In the genomic region with DNA sequence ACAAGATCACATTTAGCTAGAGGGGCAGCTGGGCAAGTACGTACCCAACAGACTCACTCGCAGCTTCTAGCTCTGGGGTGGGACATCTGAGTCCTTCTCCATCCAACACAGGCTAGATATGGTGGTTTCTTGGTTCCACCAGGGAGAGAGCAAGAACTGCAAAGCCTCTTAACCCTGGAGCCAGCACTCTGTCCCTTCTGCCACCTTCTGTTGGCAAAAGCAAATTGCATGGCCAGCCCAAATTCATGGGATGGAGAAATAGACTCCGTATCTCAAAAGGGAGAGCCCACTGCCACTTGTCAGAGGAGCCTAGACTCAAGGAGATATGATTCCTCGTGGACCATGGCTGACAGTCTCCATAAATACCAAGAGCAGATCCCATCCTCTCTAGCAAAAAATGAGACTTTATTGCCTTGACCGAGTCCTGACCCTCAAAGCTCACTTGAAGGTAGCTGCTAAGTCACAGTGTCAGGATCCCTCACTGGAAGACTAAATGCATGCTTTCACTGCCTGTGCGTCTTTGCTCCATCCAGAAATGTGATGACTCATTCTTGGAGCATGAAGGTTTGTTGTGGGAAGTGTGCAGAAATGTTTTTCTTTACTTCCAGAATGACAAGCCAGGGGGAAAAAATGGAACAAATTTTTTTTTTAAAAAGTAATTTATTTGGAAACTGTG, we compare ENCODE assay signal across 8 cellular contexts. TPM values are rescaled to one million over a fixed set of nuclear protein-coding genes. Genes with fewer than 3 reads are reported as not detected.
DNase-seq lines count a peak whose midpoint lies in the region; ATAC-seq, FAIRE-seq and TF ChIP-seq lines count a peak whose summit lies in the region.

No MANE protein-coding gene starts in this region.

- H3K4me1 ChIP-seq in Karpas-422 (ENCODE audit: low read length) (no peaks in the 10 kb centered on the region), K562 (replicated peaks in 1 of 2; ENCODE audit: control insufficient read depth in 2 of 2, insufficient read depth in 2 of 2, low read length in 2 of 2) (peaks cover 0 to 2% of the 10 kb centered on the region in 2 experiments; a peak in 1 of 5 replicates), mesenchymal stem cell (ENCODE audit: control insufficient read depth, insufficient read depth, low read depth, low read length) (peaks cover 7% of the 10 kb centered on the region)

- H3K27ac ChIP-seq in Karpas-422 (ENCODE audit: low read length) (no peak overlapping the region), K562 (ENCODE audit: extremely low read depth, low read depth, low read length) (no peak overlapping the region), mesenchymal stem cell (ENCODE audit: low read length, poor library complexity, severe bottlenecking) (no peak overlapping the region)

- H2BK15ac ChIP-seq in mesenchymal stem cell (ENCODE audit: low read depth, poor library complexity, severe bottlenecking): no peak overlapping the region

- no peak overlapping the region for H3K4ac ChIP-seq in mesenchymal stem cell (ENCODE audit: low read depth in 1 of 2, low read length in 2 of 2)

- CTCF ChIA-PET in K562 (lab: Yijun Ruan, JAX; ENCODE audit: low intra/inter-chr PET ratio): interaction anchor here (0.6 to 1.3 kb wide), 2 partner anchors 204 to 219 kb away, joined by 3 to 4 read pairs; no protein-coding TSS in a partner anchor

- DNase-seq in DMS53 treated with DMSO at 0.1 percent for 48 hours (lab: John Stamatoyannopoulos, UW; ENCODE audit: unreplicated experiment) (peak; percentile 1), Karpas-422 (peak; percentile 69), K562 (ENCODE audit: extremely low read depth in 1 of 4, low spot score in 3 of 4) (peak in 3 of 4 experiments; percentile 22 to 61 (median 40)), mesenchymal stem cell (peak; percentile 79), retina (no peak), NCI-H2196 (lab: John Stamatoyannopoulos, UW; ENCODE audit: unreplicated experiment) (no peak), mesenteric fat pad (ENCODE audit: low spot score) (no peak)

- TF ChIP-seq CTCF in K562 (IDR thresholded peaks at IDR 0.05 in 2 of 3, conservative IDR thresholded peaks at IDR 0.05 in 1 of 3; ENCODE audit: insufficient read depth in 2 of 3, low read depth in 1 of 3, low read length in 3 of 3): peak; percentile 61 to 83 (median 75)

- H3K18ac ChIP-seq in mesenchymal stem cell (ENCODE audit: low read depth in 1 of 2, low read length in 2 of 2): no peak overlapping the region

- 11% methylated on average over 6 of the region's 6 CpGs for WGBS in K562 (ENCODE audit: insufficient coverage, low coverage, missing lambda C conversion rate)
- 36% methylated on average over 6 of the region's 6 CpGs for WGBS in mesenchymal stem cell

- FAIRE-seq in K562 (lab: Jason Lieb, UNC): peak; percentile 74

- no peak overlapping the region for H3K14ac ChIP-seq in mesenchymal stem cell (ENCODE audit: low read length in 2 of 2)

- peak; percentile 92 for ATAC-seq in K562
- no peak for ATAC-seq in GM18505 (IDR thresholded peaks at IDR 0.05; ENCODE audit: unreplicated experiment)

- peak; percentile 63 to 84 for TF ChIP-seq RAD21 in K562 (CRISPR knock-in tag; conservative IDR thresholded peaks at IDR 0.05 in 1 of 2, IDR thresholded peaks at IDR 0.05 in 1 of 2)

- TF ChIP-seq POLR2A in K562 (conservative IDR thresholded peaks at IDR 0.05): no peak
- no peak for TF ChIP-seq POLR2A in GM18505 (IDR thresholded peaks at IDR 0.05; ENCODE audit: borderline replicate concordance, extremely low read depth, insufficient read depth, insufficient read length)

- in situ Hi-C loops in K562 (cut with MboI): loop anchor here (25.0 kb wide), 1 partner anchor 1067 kb away; no protein-coding TSS in a partner anchor

- H2BK120ac ChIP-seq in mesenchymal stem cell (ENCODE audit: low read depth, low read length): no peak overlapping the region

- H3K79me2 ChIP-seq in Karpas-422 (ENCODE audit: low read length): no peaks in the 10 kb centered on the region
- no peaks in the 10 kb centered on the region for H3K79me2 ChIP-seq in K562 (ENCODE audit: control insufficient read depth, insufficient read depth, low read length)

- no peak overlapping the region for H2BK12ac ChIP-seq in mesenchymal stem cell (ENCODE audit: low read length in 2 of 2)

- H2BK5ac ChIP-seq in mesenchymal stem cell (ENCODE audit: low read depth, low read length, poor library complexity, severe bottlenecking): no peak overlapping the region

- H3K4me2 ChIP-seq in Karpas-422 (ENCODE audit: low read depth, low read length, poor library complexity, severe bottlenecking) (no peak overlapping the region), K562 (ENCODE audit: insufficient read depth, low read length) (peak overlapping the region; percentile 44; the same call in 1 of the 2 replicates), mesenchymal stem cell (ENCODE audit: low read length, poor library complexity, severe bottlenecking) (no peak overlapping the region)

- no peaks in the 10 kb centered on the region for H3K9me2 ChIP-seq in Karpas-422 (replicated peaks; ENCODE audit: insufficient read depth, low read length)

- H3K79me1 ChIP-seq in mesenchymal stem cell (replicated peaks; ENCODE audit: low read length, poor library complexity, severe bottlenecking): no peaks in the 10 kb centered on the region

- H3K9ac ChIP-seq in Karpas-422 (ENCODE audit: low read length) (no peak overlapping the region), K562 (ENCODE audit: insufficient read depth in 1 of 2, low read depth in 2 of 2, low read length in 2 of 2) (no peak overlapping the region), mesenchymal stem cell (ENCODE audit: low read length) (no peak overlapping the region)

- H3K27me3 ChIP-seq in Karpas-422 (ENCODE audit: low read length): no peaks in the 10 kb centered on the region
- H3K27me3 ChIP-seq in K562 (ENCODE audit: control insufficient read depth in 2 of 2, insufficient read depth in 2 of 2, low read length in 2 of 2): peaks cover 3 to 5% of the 10 kb centered on the region in 2 experiments; a peak in 3 of 5 replicates
- H3K27me3 ChIP-seq in mesenchymal stem cell (ENCODE audit: control insufficient read depth in 1 of 2, insufficient read depth in 1 of 2, low read length in 2 of 2): peaks cover 0 to 3% of the 10 kb centered on the region in 2 experiments

- no peak overlapping the region for H4K91ac ChIP-seq in mesenchymal stem cell (ENCODE audit: low read length)

- H2AK5ac ChIP-seq in mesenchymal stem cell (ENCODE audit: low read length, severe bottlenecking): peak overlapping the region; percentile 14

- H3K4me3 ChIP-seq in Karpas-422 (ENCODE audit: low read length) (no peak overlapping the region), K562 (no peak overlapping the region), mesenchymal stem cell (ENCODE audit: insufficient read depth in 1 of 2, low read depth in 1 of 2, low read length in 2 of 2) (no peak overlapping the region)

- no peaks in the 10 kb centered on the region for H3K9me1 ChIP-seq in K562 (ENCODE audit: control insufficient read depth, insufficient read depth, low read length)

- POLR2A ChIA-PET in K562 (lab: Yijun Ruan, JAX): interaction anchor here (0.6 to 1.0 kb wide), 3 partner anchors 9 to 61 kb away, joined by 3 read pairs; no protein-coding TSS in a partner anchor

- H3K9me3 ChIP-seq in Karpas-422 (ENCODE audit: low read length) (no peaks in the 10 kb centered on the region), K562 (replicated peaks; ENCODE audit: control insufficient read depth, insufficient read depth, low read depth, low read length) (no peaks in the 10 kb centered on the region; the same call in none of the 2 replicates), mesenchymal stem cell (ENCODE audit: control insufficient read depth, low read length) (peaks cover 9% of the 10 kb centered on the region)

- H3K23ac ChIP-seq in mesenchymal stem cell (ENCODE audit: low read length in 2 of 2): no peak overlapping the region

- H3K36me3 ChIP-seq in Karpas-422 (ENCODE audit: insufficient read depth, low read length) (no peaks in the 10 kb centered on the region), K562 (ENCODE audit: control insufficient read depth, insufficient read depth, low read length) (no peaks in the 10 kb centered on the region), mesenchymal stem cell (ENCODE audit: control insufficient read depth in 1 of 2, insufficient read depth in 2 of 2, low read depth in 1 of 2, low read length in 2 of 2) (no peaks in the 10 kb centered on the region)

- H2AFZ ChIP-seq in Karpas-422 (ENCODE audit: low read length): no peak overlapping the region
- H2AFZ ChIP-seq in K562 (ENCODE audit: low read depth, low read length): peak overlapping the region; percentile 63
- no peak overlapping the region for H2AFZ ChIP-seq in mesenchymal stem cell (ENCODE audit: low read depth, low read length)

- no peak overlapping the region for H4K8ac ChIP-seq in mesenchymal stem cell (ENCODE audit: low read length)

- BruUV-seq in K562 (replicated peaks; lab: Mats Ljungman, UMichigan): no TSS peak

- TF ChIP-seq EP300 in K562 (IDR thresholded peaks at IDR 0.05; ENCODE audit: low read length): no peak

- intact Hi-C loops in K562 (cut with micrococcal nuclease): loop anchor here (1.0 to 5.0 kb wide), 3 partner anchors 25 to 222 kb away; no protein-coding TSS in a partner anchor

- H4K20me1 ChIP-seq in Karpas-422 (ENCODE audit: insufficient read depth, low read depth, low read length): no peaks in the 10 kb centered on the region
- no peaks in the 10 kb centered on the region for H4K20me1 ChIP-seq in K562 (replicated peaks; ENCODE audit: control insufficient read depth, insufficient read depth, low read length)

RNA-seq across cellular contexts. Expression of a gene that starts 28.8 kb away (rescaled TPM):
- not detected in 2 replicates for total RNA-seq in Karpas-422 (2014; rRNA removed; shearing (Covaris generic); ENCODE audit: low replicate concordance)
- total RNA-seq in K562 (2011; cell fraction: chromatin; rRNA removed; ENCODE audit: low replicate concordance): 55.8 and 56.6 TPM in 2 replicates
- total RNA-seq in K562 (2011; cell fraction: nucleolus; rRNA removed): 56.9 and 60.5 TPM in 2 replicates
- total RNA-seq in K562 (2011; cell fraction: nucleoplasm; rRNA removed): 36.5 and 49.8 TPM in 2 replicates
- total RNA-seq in K562 (2014; rRNA removed): 15.3 and 18.2 TPM in 2 replicates
- 11.4 and 17.3 TPM in 2 replicates for total RNA-seq in K562 (2014; rRNA removed; fragmentation: Illumina TruSeq; extraction: Trizol)
- total RNA-seq in K562 (2015; rRNA removed; fragmentation: Illumina TruSeq; extraction: Trizol): 15.4 and 17.9 TPM in 2 replicates
- total RNA-seq in K562 (2021): 33.6 and 33.8 TPM in 2 replicates
- 7.7 and 8.1 TPM in 2 replicates for polyA plus RNA-seq in K562 (2011; rRNA removed)
- polyA plus RNA-seq in K562 (2011; cell fraction: cytosol; rRNA removed): 7.9 and 16.6 TPM in 2 replicates
- 11.8 and 20.5 TPM in 2 replicates for polyA plus RNA-seq in K562 (2011; cell fraction: nucleus; rRNA removed)
- 16.8 and 25.3 TPM in 2 replicates for polyA plus RNA-seq in K562 (2012)
- polyA plus RNA-seq in K562 (2014; fragmentation: Illumina TruSeq; extraction: Trizol): 14.2 and 18.3 TPM in 2 replicates
- 1 to 10 TPM; 5.6 to 6.0 TPM for polyA plus RNA-seq in K562 (2014; fragmentation: Nextera tagmentation; extraction: Ambion mirVana)
- 12.5 and 17.2 TPM in 2 replicates for polyA plus RNA-seq in K562 (2014; rRNA removed)
- polyA minus RNA-seq in K562 (2011; rRNA and poly(A)+ RNA removed): 11.9 and 15.1 TPM in 2 replicates
- 16.4 and 18.1 TPM in 2 replicates for polyA minus RNA-seq in K562 (2011; cell fraction: cytosol; rRNA and poly(A)+ RNA removed)
- polyA minus RNA-seq in K562 (2011; cell fraction: nucleus; rRNA and poly(A)+ RNA removed): 12.5 and 14.1 TPM in 2 replicates
- polyA plus RNA-seq in mesenchymal stem cell (2013, experiment 1 of 2): 7.6 TPM
- 7.8 TPM for polyA plus RNA-seq in mesenchymal stem cell (2013, experiment 2 of 2)
- 9.5 TPM for total RNA-seq in mesenteric fat pad

Comparison
In these comparisons a context has a peak if more than half of its experiments do, and no peak if none do; other contexts are left out.
1. DNase-seq: peak in DMS53 treated with DMSO at 0.1 percent for 48 hours (single experiment), Karpas-422 (single experiment), K562 (3 of 4) and mesenchymal stem cell (single experiment); none in retina (single experiment), NCI-H2196 (single experiment) and mesenteric fat pad (single experiment).
2. RNA of a gene that starts 28.8 kb away (total RNA-seq): 11.4 to 60.5 TPM in K562 and 9.5 TPM in mesenteric fat pad (single experiment); not detected in Karpas-422; every median in the first group is over 10 times any median in the second.